8 cellular contexts compared by ENCODE assay signal in genomic region chr1:45491464-45492260, GRCh38. TPM values are rescaled to one million over a fixed set of nuclear protein-coding genes. Genes with fewer than 3 reads are reported as not detected.
DNase-seq lines count a peak whose midpoint lies in the region; ATAC-seq and TF ChIP-seq lines count a peak whose summit lies in the region.

No MANE protein-coding gene starts in this region.

- no peak for TF ChIP-seq POLR2A in sigmoid colon (IDR thresholded peaks at IDR 0.05)

- H3K9me3 ChIP-seq in CD4-positive, alpha-beta memory T cell (ENCODE audit: control insufficient read depth in 1 of 2, low read length in 2 of 2), result no peaks in the 10 kb centered on the region
- H3K9me3 ChIP-seq in PC-3 (ENCODE audit: low read length), result no peaks in the 10 kb centered on the region
- H3K9me3 ChIP-seq in sigmoid colon, result no peaks in the 10 kb centered on the region

- no peaks in the 10 kb centered on the region for H3K27me3 Mint-ChIP-seq in CD4-positive, alpha-beta memory T cell
- H3K27me3 Mint-ChIP-seq in stimulated activated naive CD8-positive, alpha-beta T cell treated with anti-CD3 and anti-CD28 coated beads, Interleukin-15, amount 100 ng/mL, for 72 hours, result no peaks in the 10 kb centered on the region

- no peaks in the 10 kb centered on the region for H3K9me3 Mint-ChIP-seq in CD4-positive, alpha-beta memory T cell
- H3K9me3 Mint-ChIP-seq in stimulated activated naive CD8-positive, alpha-beta T cell treated with anti-CD3 and anti-CD28 coated beads, Interleukin-15, amount 100 ng/mL, for 72 hours, result no peaks in the 10 kb centered on the region

- H2AFZ ChIP-seq in PC-3 (ENCODE audit: low read length), result peak overlapping the region; percentile 77

- DNase-seq in CD4-positive, alpha-beta memory T cell, result no peak
- DNase-seq in PC-3, result no peak
- DNase-seq in fibroblast of the aortic adventitia (ENCODE audit: low read depth), result no peak
- no peak for DNase-seq in sigmoid colon
- DNase-seq in NCI-H82 (lab: John Stamatoyannopoulos, UW), result no peak
- no peak for DNase-seq in CD1c-positive myeloid dendritic cell (ENCODE audit: extremely low spot score)
- no peak for DNase-seq in stimulated activated naive CD8-positive, alpha-beta T cell treated with anti-CD3 and anti-CD28 coated beads, Interleukin-15, amount 100 ng/mL, for 72 hours

- H3K4me1 ChIP-seq in CD4-positive, alpha-beta memory T cell (ENCODE audit: insufficient read depth, low read length), result peaks cover 22% of the 10 kb centered on the region
- H3K4me1 ChIP-seq in PC-3 (ENCODE audit: insufficient read depth, low read length), result peaks cover 11% of the 10 kb centered on the region
- H3K4me1 ChIP-seq in sigmoid colon, result peaks cover 0 to 13% (median 10%) of the 10 kb centered on the region in 4 donors

- intact Hi-C loops in CD4-positive, alpha-beta memory T cell (cut with micrococcal nuclease), result loop anchor here (1.0 to 10.0 kb wide), 8 partner anchors 9 to 759 kb away; partner anchors contain the start of genes BEST4, CCDC163, EIF2B3 and MMACHC
- intact Hi-C loops in PC-3 (cut with micrococcal nuclease) (loop anchor here (1.0 to 5.0 kb wide), 3 partner anchors 149 to 479 kb away; partner anchors contain the start of genes MUTYH, TOE1 and UROD), sigmoid colon (cut with DNase I) (loop anchor here (1.0 to 10.0 kb wide), 5 partner anchors 131 to 687 kb away; partner anchors contain the start of genes BTBD19, DYNLT4, MUTYH and PLK3)

- peak overlapping the region; percentile 68 for H3K27ac ChIP-seq in CD4-positive, alpha-beta memory T cell (ENCODE audit: low read depth, low read length)
- no peak overlapping the region for H3K27ac ChIP-seq in PC-3 (ENCODE audit: low read length)
- peak overlapping the region; percentile 38 to 88 (median 78) for H3K27ac ChIP-seq in sigmoid colon

- no peaks in the 10 kb centered on the region for H3K36me3 ChIP-seq in CD4-positive, alpha-beta memory T cell (ENCODE audit: insufficient read depth, low read length)
- no peaks in the 10 kb centered on the region for H3K36me3 ChIP-seq in PC-3 (ENCODE audit: low read depth, low read length)
- H3K36me3 ChIP-seq in sigmoid colon, result no peaks in the 10 kb centered on the region

- ATAC-seq in PC-3 (no peak), HG03039 (IDR thresholded peaks at IDR 0.05; ENCODE audit: unreplicated experiment) (no peak)
- ATAC-seq in stimulated activated naive CD8-positive, alpha-beta T cell treated with anti-CD3 and anti-CD28 coated beads, Interleukin-15, amount 100 ng/mL, for 72 hours, result no peak

- POLR2A ChIA-PET in CD4-positive, alpha-beta memory T cell (lab: Charles Lee; ENCODE audit: partially characterized antibody), result interaction anchor here (0.9 to 6.6 kb wide), 22 partner anchors 9 to 770 kb away, joined by 3 to 53 read pairs (median 6); partner anchors contain the start of genes AKR1A1, CCDC163, EIF2B3 and GPBP1L1
- POLR2A ChIA-PET in PC-3 (lab: Charles Lee; ENCODE audit: unreplicated experiment), result interaction anchor here (0.6 to 1.7 kb wide), 4 partner anchors 152 to 478 kb away, joined by 3 to 17 read pairs (median 4); partner anchors contain the start of gene TOE1

- H3K4me3 Mint-ChIP-seq in CD4-positive, alpha-beta memory T cell, result no peak overlapping the region
- no peak overlapping the region for H3K4me3 Mint-ChIP-seq in stimulated activated naive CD8-positive, alpha-beta T cell treated with anti-CD3 and anti-CD28 coated beads, Interleukin-15, amount 100 ng/mL, for 72 hours

- no peaks in the 10 kb centered on the region for H3K9me2 ChIP-seq in PC-3 (replicated peaks; ENCODE audit: low read length)

- WGBS in sigmoid colon, 2 donors, result 42 to 51% methylated on average over 19 of the region's 19 CpGs

- H3K27ac Mint-ChIP-seq in CD4-positive, alpha-beta memory T cell, result no peak overlapping the region
- H3K27ac Mint-ChIP-seq in stimulated activated naive CD8-positive, alpha-beta T cell treated with anti-CD3 and anti-CD28 coated beads, Interleukin-15, amount 100 ng/mL, for 72 hours, result no peak overlapping the region

- no peaks in the 10 kb centered on the region for H3K79me2 ChIP-seq in PC-3 (ENCODE audit: low read length)

- H3K36me3 Mint-ChIP-seq in CD4-positive, alpha-beta memory T cell, result peaks cover 0 to 9% of the 10 kb centered on the region in 2 donors

- H3K9ac ChIP-seq in PC-3 (ENCODE audit: low read length), result 0 out of 2 replicates have a peak overlapping the region, but pooled peaks have one; percentile 15

- H3K27me3 ChIP-seq in CD4-positive, alpha-beta memory T cell (ENCODE audit: insufficient read depth, low read length), result no peaks in the 10 kb centered on the region
- no peaks in the 10 kb centered on the region for H3K27me3 ChIP-seq in PC-3 (ENCODE audit: low read length)
- no peaks in the 10 kb centered on the region for H3K27me3 ChIP-seq in sigmoid colon

- no TSS peak for BruUV-seq in PC-3 (replicated peaks; lab: Mats Ljungman, UMichigan)

- peak overlapping the region; percentile 30 to 79 for H3K4me3 ChIP-seq in CD4-positive, alpha-beta memory T cell (ENCODE audit: low read length in 2 of 2)
- H3K4me3 ChIP-seq in PC-3 (ENCODE audit: low read length) (peak overlapping the region; percentile 55), fibroblast of the aortic adventitia (ENCODE audit: low read depth, low read length) (peak overlapping the region; percentile 85), sigmoid colon (peak overlapping the region; percentile 84 to 95 (median 90))

- no peaks in the 10 kb centered on the region for H3F3A ChIP-seq in PC-3 (ENCODE audit: low read length, unreplicated experiment)

- peak overlapping the region; percentile 81 for H3K4me2 ChIP-seq in PC-3 (ENCODE audit: low read length)

- TF ChIP-seq EP300 in sigmoid colon (IDR thresholded peaks at IDR 0.05), result no peak

- H3K4me1 Mint-ChIP-seq in CD4-positive, alpha-beta memory T cell, result peaks cover 5 to 13% (median 10%) of the 10 kb centered on the region in 4 donors
- H3K4me1 Mint-ChIP-seq in stimulated activated naive CD8-positive, alpha-beta T cell treated with anti-CD3 and anti-CD28 coated beads, Interleukin-15, amount 100 ng/mL, for 72 hours, result no peaks in the 10 kb centered on the region

- no peaks in the 10 kb centered on the region for H4K20me1 ChIP-seq in PC-3 (ENCODE audit: low read length)

- CTCF ChIA-PET in CD4-positive, alpha-beta memory T cell (lab: Charles Lee; ENCODE audit: partially characterized antibody), result interaction anchor here (0.9 to 8.7 kb wide), 19 partner anchors 9 to 783 kb away, joined by 3 to 159 read pairs (median 7); partner anchors contain the start of genes AKR1A1, CCDC163, EIF2B3 and HECTD3
- CTCF ChIA-PET in PC-3 (lab: Charles Lee), result interaction anchor here (0.6 to 2.7 kb wide), 7 partner anchors 131 to 678 kb away, joined by 3 to 20 read pairs (median 5); no protein-coding TSS in a partner anchor

- TF ChIP-seq CTCF in PC-3 (conservative IDR thresholded peaks at IDR 0.05; ENCODE audit: low read depth, low read length) (no peak), fibroblast of the aortic adventitia (IDR thresholded peaks at IDR 0.05; ENCODE audit: insufficient read depth, low read length) (no peak), sigmoid colon (IDR thresholded peaks at IDR 0.05) (no peak)

RNA-seq across cellular contexts. Expression of gene TESK2, which starts 0.7 kb away (rescaled TPM):
- 1 to 10 TPM; 7.5 to 7.7 TPM for total RNA-seq in CD4-positive, alpha-beta memory T cell
- polyA plus RNA-seq in CD4-positive, alpha-beta memory T cell, result 1 to 10 TPM; 4.5 to 4.9 TPM
- total RNA-seq in PC-3 (2014; rRNA removed) (6.0 and 6.5 TPM in 2 replicates), fibroblast of the aortic adventitia (ENCODE audit: low replicate concordance) (2.0 and 5.7 TPM in 2 replicates), sigmoid colon (1 to 10 TPM; 4.3 to 7.8 (median 7.0) TPM)
- polyA plus RNA-seq in sigmoid colon, result 1 to 10 TPM; 5.8 to 9.2 (median 7.8) TPM

RNA-seq across cellular contexts. Expression of gene CCDC163, which starts 8.2 kb away (rescaled TPM):
- 1 to 10 TPM; 4.0 to 4.2 TPM for total RNA-seq in CD4-positive, alpha-beta memory T cell
- polyA plus RNA-seq in CD4-positive, alpha-beta memory T cell, result 1 to 10 TPM; 4.3 to 4.6 TPM
- total RNA-seq in PC-3 (2014; rRNA removed), result 3.9 and 5.7 TPM in 2 replicates
- 0.57 and 1.5 TPM in 2 replicates for total RNA-seq in fibroblast of the aortic adventitia (ENCODE audit: low replicate concordance)
- total RNA-seq in sigmoid colon, result 1 to 10 TPM in 1 of 4 donors, under 1 TPM in 3; 0.27 to 1.1 (median 0.77) TPM
- 1 to 10 TPM in 1 of 3 donors, under 1 TPM in 1, not detected in 1; 0.69 to 3.4 TPM for polyA plus RNA-seq in sigmoid colon

RNA-seq across cellular contexts. Expression of gene MMACHC, which starts 8.4 kb away (rescaled TPM):
- 1 to 10 TPM; 6.2 to 6.5 TPM for total RNA-seq in CD4-positive, alpha-beta memory T cell
- polyA plus RNA-seq in CD4-positive, alpha-beta memory T cell, result 1 to 10 TPM in 1 of 2 donors, not detected in 1; 1.5 TPM
- total RNA-seq in PC-3 (2014; rRNA removed) (6.6 and 9.2 TPM in 2 replicates), fibroblast of the aortic adventitia (ENCODE audit: low replicate concordance) (2.2 and 5.2 TPM in 2 replicates), sigmoid colon (1 to 10 TPM in 3 of 4 donors, under 1 TPM in 1; 0.83 to 3.9 (median 1.9) TPM)
- 1 to 10 TPM; 1.2 to 5.9 (median 3.0) TPM for polyA plus RNA-seq in sigmoid colon

RNA-seq across cellular contexts. Expression of gene PRDX1, which starts 30.0 kb away (rescaled TPM):
- 100 to 1,000 TPM; 130 to 145 TPM for total RNA-seq in CD4-positive, alpha-beta memory T cell
- polyA plus RNA-seq in CD4-positive, alpha-beta memory T cell, result 100 to 1,000 TPM; 249 to 288 TPM
- total RNA-seq in PC-3 (2014; rRNA removed) (749 and 967 TPM in 2 replicates), fibroblast of the aortic adventitia (ENCODE audit: low replicate concordance) (272 and 467 TPM in 2 replicates), sigmoid colon (100 to 1,000 TPM; 169 to 257 (median 224) TPM)
- polyA plus RNA-seq in sigmoid colon, result 100 to 1,000 TPM; 470 to 661 (median 517) TPM

RNA-seq across cellular contexts. Expression of gene AKR1A1, which starts 59.0 kb away (rescaled TPM):
- 10 to 100 TPM; 84.3 to 89.8 TPM for total RNA-seq in CD4-positive, alpha-beta memory T cell
- 100 to 1,000 TPM in 1 of 2 donors, 10 to 100 TPM in 1; 94.6 to 124 TPM for polyA plus RNA-seq in CD4-positive, alpha-beta memory T cell
- total RNA-seq in PC-3 (2014; rRNA removed) (86.1 and 94.9 TPM in 2 replicates), fibroblast of the aortic adventitia (ENCODE audit: low replicate concordance) (128 and 174 TPM in 2 replicates), sigmoid colon (10 to 100 TPM; 39.6 to 64.2 (median 55.1) TPM)
- polyA plus RNA-seq in sigmoid colon, result 100 to 1,000 TPM; 175 to 234 (median 217) TPM
